22 cellular contexts compared by ENCODE assay signal in the genomic region with DNA sequence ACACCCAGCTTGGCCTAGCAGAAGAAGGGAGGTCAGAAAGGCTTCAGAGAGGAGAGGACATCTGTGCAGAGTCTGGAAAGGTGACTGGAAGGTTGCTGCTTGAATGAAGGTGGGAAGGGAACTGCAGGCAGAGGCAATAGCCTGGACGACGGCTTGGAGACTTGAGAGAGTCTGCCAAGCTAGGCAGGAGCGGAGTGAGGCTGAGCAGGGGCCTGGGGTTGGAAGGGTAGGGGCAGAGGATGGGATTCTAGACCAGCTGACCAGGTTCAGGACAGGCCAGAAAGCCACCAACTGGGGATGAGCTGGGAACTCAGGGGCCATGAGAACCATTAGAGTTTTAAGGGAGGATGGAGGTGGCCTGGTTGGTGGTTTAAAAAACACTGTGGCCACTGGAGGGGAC. TPM values are rescaled to one million over a fixed set of nuclear protein-coding genes. Genes with fewer than 3 reads are reported as not detected.
DNase-seq lines count a peak whose midpoint lies in the region; ATAC-seq, FAIRE-seq and TF ChIP-seq lines count a peak whose summit lies in the region.
"Had no signal": no experiment of that assay in that cellular context is flagged by ENCODE, and none has a peak within 500 bp of the region (broad histone marks: within the 10 kb centered on the region; RNA-seq: fewer than 3 reads in every experiment).

No MANE protein-coding gene starts in this region.

- H3K14ac ChIP-seq in H1 (ENCODE audit: insufficient read length): no peak overlapping the region

- no peak overlapping the region for H4K5ac ChIP-seq in H1 (ENCODE audit: insufficient read length, low read depth, low read length)

- H4K20me1 ChIP-seq in H1 (replicated peaks in 1 of 2; ENCODE audit: control insufficient read depth in 1 of 2, insufficient read depth in 2 of 2, low read length in 2 of 2): no peaks in the 10 kb centered on the region

- H3K23me2 ChIP-seq in H1 (ENCODE audit: low read depth, low read length): peaks cover 12% of the 10 kb centered on the region

- no peak overlapping the region for H2AK5ac ChIP-seq in H1 (ENCODE audit: low read depth, low read length)

- peak overlapping the region; percentile 2; the same call in 1 of the 2 replicates for H2BK15ac ChIP-seq in H1 (ENCODE audit: low read length)

- TF ChIP-seq POLR2A in H1 (IDR thresholded peaks at IDR 0.05; ENCODE audit: control extremely low read depth in 1 of 2, low read depth in 2 of 2, low read length in 2 of 2): no peak

- POLR2A ChIA-PET in activated CD4-positive, alpha-beta memory T cell treated with anti-CD3 and anti-CD28 coated beads, Interleukin-2, amount 10 ng/mL, durations not matched to agents 7 days and 5 days (lab: Charles Lee): interaction anchor here (1.7 kb wide), 1 partner anchor 33 kb away, joined by 5 read pairs; no protein-coding TSS in a partner anchor
- POLR2A ChIA-PET in activated CD4-positive, alpha-beta memory T cell treated with anti-CD3 and anti-CD28 coated beads for 36 hours (lab: Charles Lee): interaction anchor here (1.4 kb wide), 1 partner anchor 14 kb away, joined by 4 read pairs; no protein-coding TSS in a partner anchor
- POLR2A ChIA-PET in H1 (lab: Charles Lee; ENCODE audit: partially characterized antibody): interaction anchor here (0.7 to 1.5 kb wide), 3 partner anchors 40 to 138 kb away, joined by 3 to 4 read pairs (median 3); no protein-coding TSS in a partner anchor
- POLR2A ChIA-PET in naive thymus-derived CD4-positive, alpha-beta T cell (lab: Charles Lee): interaction anchor here (0.6 kb wide), 1 partner anchor 15 kb away, joined by 3 read pairs; a partner anchor contains a TSS

- no peak overlapping the region for H3K4me2 ChIP-seq in H1 (ENCODE audit: insufficient read depth in 1 of 2, low read depth in 2 of 2, low read length in 2 of 2)

- intact Hi-C loops in activated CD4-positive, alpha-beta memory T cell treated with anti-CD3 and anti-CD28 coated beads for 36 hours (cut with micrococcal nuclease): no loop called here
- intact Hi-C loops in naive thymus-derived CD4-positive, alpha-beta T cell (cut with micrococcal nuclease): no loop called here

- DNase-seq in activated CD4-positive, alpha-beta memory T cell treated with anti-CD3 and anti-CD28 coated beads, Interleukin-2, amount 10 ng/mL, durations not matched to agents 7 days and 5 days: no peak
- DNase-seq in activated CD4-positive, alpha-beta memory T cell treated with anti-CD3 and anti-CD28 coated beads for 36 hours: no peak
- DNase-seq in H1 (ENCODE audit: low read depth in 1 of 2, low spot score in 2 of 2): no peak
- no peak for DNase-seq in naive thymus-derived CD4-positive, alpha-beta T cell
- DNase-seq in stimulated activated naive B cell treated with anti-CD40 and anti-IgM and Interleukin-4, amounts not matched to agents 10 μg/mL and 1 μg/mL and 100 μg/mL, for 72 hours: no peak
- no peak for DNase-seq in NCI-H1930 (lab: John Stamatoyannopoulos, UW)
- no peak for DNase-seq in NCI-H446 (lab: John Stamatoyannopoulos, UW)
- DNase-seq in activated CD4-positive, alpha-beta T cell treated with anti-CD3 and anti-CD28 coated beads, Interleukin-2, amount 50 U/mL, for 1 hour: no peak
- DNase-seq: activated CD4-positive, alpha-beta T cell treated with anti-CD3 and anti-CD28 coated beads for 48 hours; amniotic stem cell; DMS53; glutamatergic neuron; NCI-H1436; NCI-H226; thyroid gland had no signal

- peaks cover 0 to 14% (median 12%) of the 10 kb centered on the region in 4 experiments; a peak in 5 of 7 replicates for H3K4me1 ChIP-seq in H1 (replicated peaks in 1 of 4; ENCODE audit: control insufficient read depth in 3 of 4, insufficient read depth in 4 of 4, low read length in 3 of 4)
- H3K4me1 ChIP-seq in naive thymus-derived CD4-positive, alpha-beta T cell (ENCODE audit: control insufficient read depth in 2 of 2, insufficient read depth in 2 of 2, low read length in 2 of 2): peaks cover 22 to 31% of the 10 kb centered on the region in 2 donors

- no peak overlapping the region for H3K9ac ChIP-seq in H1 (replicated peaks in 1 of 4; ENCODE audit: extremely low read depth in 1 of 4, low read depth in 3 of 4, low read length in 3 of 4)

- H2BK120ac ChIP-seq in H1 (replicated peaks; ENCODE audit: low read depth, low read length): no peak overlapping the region

- no peaks in the 10 kb centered on the region for H3K9me3 ChIP-seq in H1 (ENCODE audit: insufficient read depth in 2 of 2, low read depth in 1 of 2, low read length in 1 of 2)
- no peaks in the 10 kb centered on the region for H3K9me3 ChIP-seq in naive thymus-derived CD4-positive, alpha-beta T cell (ENCODE audit: control insufficient read depth in 2 of 3, low read length in 3 of 3)
- H3K9me3 ChIP-seq: thyroid gland had no signal

- no peak overlapping the region for H3K4ac ChIP-seq in H1 (replicated peaks; ENCODE audit: insufficient read length, low read depth, low read length)

- no peak for TF ChIP-seq EP300 in H1 (IDR thresholded peaks at IDR 0.05; ENCODE audit: borderline replicate concordance in 1 of 2, low read depth in 2 of 2, low read length in 2 of 2)

- CTCF ChIA-PET in activated CD4-positive, alpha-beta memory T cell treated with anti-CD3 and anti-CD28 coated beads, Interleukin-2, amount 10 ng/mL, durations not matched to agents 7 days and 5 days (lab: Charles Lee): interaction anchor here (0.9 to 2.1 kb wide), 4 partner anchors 26 to 71 kb away, joined by 3 to 5 read pairs (median 4); no protein-coding TSS in a partner anchor
- CTCF ChIA-PET in activated CD4-positive, alpha-beta memory T cell treated with anti-CD3 and anti-CD28 coated beads for 36 hours (lab: Charles Lee): interaction anchor here (0.7 to 1.7 kb wide), 4 partner anchors 26 to 132 kb away, joined by 3 to 5 read pairs (median 4); no protein-coding TSS in a partner anchor
- CTCF ChIA-PET in H1 (lab: Charles Lee; ENCODE audit: partially characterized antibody): interaction anchor here (0.6 to 17.0 kb wide), 27 partner anchors 8 to 335 kb away, joined by 3 to 299 read pairs (median 5); a partner anchor contains a TSS
- CTCF ChIA-PET in naive thymus-derived CD4-positive, alpha-beta T cell (lab: Charles Lee): interaction anchor here (1.2 to 2.1 kb wide), 3 partner anchors 9 to 15 kb away, joined by 4 to 13 read pairs (median 7); a partner anchor contains a TSS

- peaks cover 32% of the 10 kb centered on the region for H3K4me1 Mint-ChIP-seq in activated CD4-positive, alpha-beta memory T cell treated with anti-CD3 and anti-CD28 coated beads, Interleukin-2, amount 10 ng/mL, durations not matched to agents 7 days and 5 days
- peaks cover 37% of the 10 kb centered on the region for H3K4me1 Mint-ChIP-seq in activated CD4-positive, alpha-beta memory T cell treated with anti-CD3 and anti-CD28 coated beads for 36 hours (ENCODE audit: low read depth)
- H3K4me1 Mint-ChIP-seq in naive thymus-derived CD4-positive, alpha-beta T cell: peaks cover 32 to 42% (median 38%) of the 10 kb centered on the region in 7 donors
- H3K4me1 Mint-ChIP-seq in stimulated activated naive B cell treated with anti-CD40 and anti-IgM and Interleukin-4, amounts not matched to agents 10 μg/mL and 1 μg/mL and 100 μg/mL, for 72 hours: peaks cover 58 to 65% of the 10 kb centered on the region in 2 donors

- no peak for ATAC-seq in naive thymus-derived CD4-positive, alpha-beta T cell
- ATAC-seq in stimulated activated naive B cell treated with anti-CD40 and anti-IgM and Interleukin-4, amounts not matched to agents 10 μg/mL and 1 μg/mL and 100 μg/mL, for 72 hours (replicated peaks): no peak

- H3K79me1 ChIP-seq in H1 (ENCODE audit: low read depth, low read length): no peaks in the 10 kb centered on the region

- no peak overlapping the region for H3K56ac ChIP-seq in H1 (replicated peaks; ENCODE audit: insufficient read length, low read depth, low read length)

- no peak for TF ChIP-seq CTCF in H1 (IDR thresholded peaks at IDR 0.05; ENCODE audit: control extremely low read depth in 1 of 3, insufficient read depth in 1 of 3, low read depth in 1 of 3, low read length in 3 of 3)

- WGBS in H1 (ENCODE audit: extremely low coverage in 1 of 2, insufficient coverage in 1 of 2, insufficient read length in 1 of 2, insufficient replicate concordance in 2 of 2, low coverage in 1 of 2, low lambda C conversion rate in 2 of 2, missing lambda C conversion rate in 1 of 2), 2 experiments: 93% methylated on average over 3 of the region's 3 CpGs; no CpG with 5 or more reads in 1 of the 2 experiments

- no peak for TF ChIP-seq RAD21 in H1 (IDR thresholded peaks at IDR 0.05 in 1 of 2, conservative IDR thresholded peaks at IDR 0.05 in 1 of 2; ENCODE audit: low read depth in 2 of 2, low read length in 2 of 2)

- H2AFZ ChIP-seq in H1 (ENCODE audit: low read length): no peak overlapping the region

- H3K23ac ChIP-seq in H1 (ENCODE audit: insufficient read length): no peak overlapping the region

- H3K4me3 ChIP-seq in H1 (ENCODE audit: extremely low read depth in 1 of 4, insufficient read depth in 2 of 4, low read depth in 3 of 4, low read length in 4 of 4): no peak overlapping the region
- H3K4me3 ChIP-seq in naive thymus-derived CD4-positive, alpha-beta T cell (ENCODE audit: low read length): no peak overlapping the region
- H3K4me3 ChIP-seq: thyroid gland had no signal

- H3K9me3 Mint-ChIP-seq in activated CD4-positive, alpha-beta memory T cell treated with anti-CD3 and anti-CD28 coated beads, Interleukin-2, amount 10 ng/mL, durations not matched to agents 7 days and 5 days: no peaks in the 10 kb centered on the region
- no peaks in the 10 kb centered on the region for H3K9me3 Mint-ChIP-seq in activated CD4-positive, alpha-beta memory T cell treated with anti-CD3 and anti-CD28 coated beads for 36 hours
- H3K9me3 Mint-ChIP-seq in naive thymus-derived CD4-positive, alpha-beta T cell: peaks cover 0 to 7% (median 0%) of the 10 kb centered on the region in 11 donors
- H3K9me3 Mint-ChIP-seq in stimulated activated naive B cell treated with anti-CD40 and anti-IgM and Interleukin-4, amounts not matched to agents 10 μg/mL and 1 μg/mL and 100 μg/mL, for 72 hours: no peaks in the 10 kb centered on the region

- FAIRE-seq in H1 (lab: Jason Lieb, UNC): no peak
- FAIRE-seq: A204.1, GM18507, keratinocyte had no signal

- H3K27ac Mint-ChIP-seq in activated CD4-positive, alpha-beta memory T cell treated with anti-CD3 and anti-CD28 coated beads, Interleukin-2, amount 10 ng/mL, durations not matched to agents 7 days and 5 days: peak overlapping the region; percentile 5
- no peak overlapping the region for H3K27ac Mint-ChIP-seq in activated CD4-positive, alpha-beta memory T cell treated with anti-CD3 and anti-CD28 coated beads for 36 hours
- peak overlapping the region in 5 of 9 donors; percentile 14 to 70 (median 55) for H3K27ac Mint-ChIP-seq in naive thymus-derived CD4-positive, alpha-beta T cell
- H3K27ac Mint-ChIP-seq in stimulated activated naive B cell treated with anti-CD40 and anti-IgM and Interleukin-4, amounts not matched to agents 10 μg/mL and 1 μg/mL and 100 μg/mL, for 72 hours: peak overlapping the region; percentile 68

- H3K36me3 Mint-ChIP-seq in activated CD4-positive, alpha-beta memory T cell treated with anti-CD3 and anti-CD28 coated beads, Interleukin-2, amount 10 ng/mL, durations not matched to agents 7 days and 5 days (ENCODE audit: low read depth): no peaks in the 10 kb centered on the region
- no peaks in the 10 kb centered on the region for H3K36me3 Mint-ChIP-seq in activated CD4-positive, alpha-beta memory T cell treated with anti-CD3 and anti-CD28 coated beads for 36 hours
- peaks cover 0 to 7% (median 0%) of the 10 kb centered on the region in 5 donors for H3K36me3 Mint-ChIP-seq in naive thymus-derived CD4-positive, alpha-beta T cell
- peaks cover 1 to 3% of the 10 kb centered on the region in 2 donors for H3K36me3 Mint-ChIP-seq in stimulated activated naive B cell treated with anti-CD40 and anti-IgM and Interleukin-4, amounts not matched to agents 10 μg/mL and 1 μg/mL and 100 μg/mL, for 72 hours

- H4K8ac ChIP-seq in H1 (ENCODE audit: extremely low read depth, insufficient read depth, low read length): 0 out of 2 replicates have a peak overlapping the region, but pooled peaks have one; percentile 51

- H3K27me3 ChIP-seq in H1 (replicated peaks in 1 of 4; ENCODE audit: control insufficient read depth in 3 of 4, extremely low read depth in 1 of 4, insufficient read depth in 3 of 4, low read length in 3 of 4): peaks cover 0 to 6% (median 0%) of the 10 kb centered on the region in 4 experiments; a peak in 2 of 7 replicates
- no peaks in the 10 kb centered on the region for H3K27me3 ChIP-seq in naive thymus-derived CD4-positive, alpha-beta T cell (ENCODE audit: control insufficient read depth in 2 of 2, insufficient read depth in 2 of 2, low read length in 2 of 2)
- H3K27me3 ChIP-seq: thyroid gland had no signal

- no peak overlapping the region for H4K91ac ChIP-seq in H1 (replicated peaks; ENCODE audit: insufficient read length, low read length)

- H3K4me3 Mint-ChIP-seq in activated CD4-positive, alpha-beta memory T cell treated with anti-CD3 and anti-CD28 coated beads, Interleukin-2, amount 10 ng/mL, durations not matched to agents 7 days and 5 days: no peak overlapping the region
- H3K4me3 Mint-ChIP-seq in activated CD4-positive, alpha-beta memory T cell treated with anti-CD3 and anti-CD28 coated beads for 36 hours: no peak overlapping the region
- H3K4me3 Mint-ChIP-seq in naive thymus-derived CD4-positive, alpha-beta T cell: no peak overlapping the region
- peak overlapping the region in 1 of 2 donors; percentile 2 for H3K4me3 Mint-ChIP-seq in stimulated activated naive B cell treated with anti-CD40 and anti-IgM and Interleukin-4, amounts not matched to agents 10 μg/mL and 1 μg/mL and 100 μg/mL, for 72 hours

- no peak overlapping the region for H2BK12ac ChIP-seq in H1 (ENCODE audit: low read depth, low read length)

- H3K18ac ChIP-seq in H1 (ENCODE audit: extremely low read depth, low read length): no peak overlapping the region

- H3K27ac ChIP-seq in H1 (ENCODE audit: low read depth, low read length): no peak overlapping the region
- no peak overlapping the region for H3K27ac ChIP-seq in naive thymus-derived CD4-positive, alpha-beta T cell (ENCODE audit: low read depth, low read length)
- H3K27ac ChIP-seq: C4-2B, thyroid gland had no signal

- H3K36me3 ChIP-seq in H1 (ENCODE audit: control insufficient read depth in 2 of 4, insufficient read depth in 4 of 4, low read length in 3 of 4): no peaks in the 10 kb centered on the region
- no peaks in the 10 kb centered on the region for H3K36me3 ChIP-seq in naive thymus-derived CD4-positive, alpha-beta T cell (ENCODE audit: control insufficient read depth in 2 of 3, insufficient read depth in 3 of 3, low read length in 3 of 3)
- H3K36me3 ChIP-seq: thyroid gland had no signal

- H3K79me2 ChIP-seq in H1 (ENCODE audit: control insufficient read depth in 1 of 2, insufficient read depth in 2 of 2, low read length in 2 of 2): no peaks in the 10 kb centered on the region

- no peak overlapping the region for H2BK20ac ChIP-seq in H1 (ENCODE audit: low read length)

- no peak overlapping the region for H2BK5ac ChIP-seq in H1 (ENCODE audit: low read depth, low read length)

- peaks cover 5% of the 10 kb centered on the region for H3K27me3 Mint-ChIP-seq in activated CD4-positive, alpha-beta memory T cell treated with anti-CD3 and anti-CD28 coated beads, Interleukin-2, amount 10 ng/mL, durations not matched to agents 7 days and 5 days
- no peaks in the 10 kb centered on the region for H3K27me3 Mint-ChIP-seq in activated CD4-positive, alpha-beta memory T cell treated with anti-CD3 and anti-CD28 coated beads for 36 hours
- H3K27me3 Mint-ChIP-seq in naive thymus-derived CD4-positive, alpha-beta T cell: peaks cover 0 to 6% (median 0%) of the 10 kb centered on the region in 5 donors
- H3K27me3 Mint-ChIP-seq in stimulated activated naive B cell treated with anti-CD40 and anti-IgM and Interleukin-4, amounts not matched to agents 10 μg/mL and 1 μg/mL and 100 μg/mL, for 72 hours: no peaks in the 10 kb centered on the region

RNA-seq across cellular contexts. Expression of a gene that starts 0.3 kb away (rescaled TPM):
- under 1 TPM in 1 of 2 experiments, not detected in 1; 0.30 TPM for total RNA-seq in activated CD4-positive, alpha-beta memory T cell treated with anti-CD3 and anti-CD28 coated beads, Interleukin-2, amount 10 ng/mL, durations not matched to agents 7 days and 5 days
- total RNA-seq in activated CD4-positive, alpha-beta memory T cell treated with anti-CD3 and anti-CD28 coated beads for 36 hours: under 1 TPM in 1 of 2 experiments, not detected in 1; 0.59 TPM
- total RNA-seq in H1 (2021; fragmentation: NEBNext Ultra II Directional; extraction: Animal tissue kit (Norgen Biotek cat#: 25700)): not detected in 2 replicates
- 0.12 and 0.36 TPM in 2 replicates for polyA plus RNA-seq in H1 (2011; rRNA removed)
- polyA plus RNA-seq in H1 (2011; cell fraction: cytosol; rRNA removed): 0.18 TPM
- polyA plus RNA-seq in H1 (2011; cell fraction: nucleus; rRNA removed): 0.27 TPM
- 0.31 to 0.65 TPM in 2 of 4 replicates, not detected in the others for polyA plus RNA-seq in H1 (2012, experiment 1 of 2)
- polyA plus RNA-seq in H1 (2012, experiment 2 of 2): 0.43 TPM
- 0.36 TPM for polyA plus RNA-seq in H1 (2013, experiment 1 of 2)
- 0.33 TPM for polyA plus RNA-seq in H1 (2013, experiment 2 of 2)
- polyA minus RNA-seq in H1 (2011; rRNA and poly(A)+ RNA removed): not detected in 2 replicates
- not detected for polyA minus RNA-seq in H1 (2011; cell fraction: cytosol; rRNA and poly(A)+ RNA removed)
- polyA minus RNA-seq in H1 (2011; cell fraction: nucleus; rRNA and poly(A)+ RNA removed): not detected
- under 1 TPM in 1 of 5 experiments, not detected in 4; 0.69 TPM for total RNA-seq in naive thymus-derived CD4-positive, alpha-beta T cell
- polyA plus RNA-seq in naive thymus-derived CD4-positive, alpha-beta T cell: not detected
- total RNA-seq: mononuclear cell; pulmonary artery endothelial cell; T-helper 2 cell treated with Interferon-gamma antibody and Interleukin-4, amounts not matched to agents 100 ng/mL and 5 ng/mL, for 36 hours had no signal
- polyA plus RNA-seq: keratinocyte had no signal

RNA-seq across cellular contexts. Expression of a gene that starts 15.0 kb away (rescaled TPM):
- total RNA-seq in activated CD4-positive, alpha-beta memory T cell treated with anti-CD3 and anti-CD28 coated beads, Interleukin-2, amount 10 ng/mL, durations not matched to agents 7 days and 5 days: 100 to 1,000 TPM; 136 to 137 TPM
- 10 to 100 TPM; 84.3 to 86.1 TPM for total RNA-seq in activated CD4-positive, alpha-beta memory T cell treated with anti-CD3 and anti-CD28 coated beads for 36 hours
- 13.1 and 14.1 TPM in 2 replicates for total RNA-seq in H1 (2021; fragmentation: NEBNext Ultra II Directional; extraction: Animal tissue kit (Norgen Biotek cat#: 25700))
- polyA plus RNA-seq in H1 (2011; rRNA removed): 5.2 and 6.1 TPM in 2 replicates
- polyA plus RNA-seq in H1 (2011; cell fraction: cytosol; rRNA removed): 6.2 TPM
- polyA plus RNA-seq in H1 (2011; cell fraction: nucleus; rRNA removed): 11.6 TPM
- 13.3 to 16.7 TPM (median 15.0 TPM) in 4 replicates for polyA plus RNA-seq in H1 (2012, experiment 1 of 2)
- 9.9 TPM for polyA plus RNA-seq in H1 (2012, experiment 2 of 2)
- polyA plus RNA-seq in H1 (2013, experiment 1 of 2): 6.4 TPM
- polyA plus RNA-seq in H1 (2013, experiment 2 of 2): 6.6 TPM
- 3.9 and 6.5 TPM in 2 replicates for polyA minus RNA-seq in H1 (2011; rRNA and poly(A)+ RNA removed)
- polyA minus RNA-seq in H1 (2011; cell fraction: cytosol; rRNA and poly(A)+ RNA removed): 7.4 TPM
- 6.0 TPM for polyA minus RNA-seq in H1 (2011; cell fraction: nucleus; rRNA and poly(A)+ RNA removed)
- total RNA-seq in naive thymus-derived CD4-positive, alpha-beta T cell: 100 to 1,000 TPM in 2 of 5 experiments, 10 to 100 TPM in 3; 63.1 to 142 (median 69.1) TPM
- under 1 TPM; 0.63 to 0.72 TPM for polyA plus RNA-seq in naive thymus-derived CD4-positive, alpha-beta T cell

RNA-seq across cellular contexts. Expression of a gene that starts 35.5 kb away (rescaled TPM):
- total RNA-seq in activated CD4-positive, alpha-beta memory T cell treated with anti-CD3 and anti-CD28 coated beads, Interleukin-2, amount 10 ng/mL, durations not matched to agents 7 days and 5 days: 1 to 10 TPM in 1 of 2 experiments, under 1 TPM in 1; 0.68 to 1.3 TPM
- 1 to 10 TPM; 3.4 to 3.7 TPM for total RNA-seq in activated CD4-positive, alpha-beta memory T cell treated with anti-CD3 and anti-CD28 coated beads for 36 hours
- total RNA-seq in H1 (2021; fragmentation: NEBNext Ultra II Directional; extraction: Animal tissue kit (Norgen Biotek cat#: 25700)): 5.8 and 5.9 TPM in 2 replicates
- 5.2 and 5.7 TPM in 2 replicates for polyA plus RNA-seq in H1 (2011; rRNA removed)
- 3.9 TPM for polyA plus RNA-seq in H1 (2011; cell fraction: cytosol; rRNA removed)
- polyA plus RNA-seq in H1 (2011; cell fraction: nucleus; rRNA removed): 12.4 TPM
- 6.3 to 11.5 TPM (median 8.1 TPM) in 4 replicates for polyA plus RNA-seq in H1 (2012, experiment 1 of 2)
- 3.9 TPM for polyA plus RNA-seq in H1 (2012, experiment 2 of 2)
- 3.4 TPM for polyA plus RNA-seq in H1 (2013, experiment 1 of 2)
- polyA plus RNA-seq in H1 (2013, experiment 2 of 2): 3.4 TPM
- 2.6 and 3.1 TPM in 2 replicates for polyA minus RNA-seq in H1 (2011; rRNA and poly(A)+ RNA removed)
- polyA minus RNA-seq in H1 (2011; cell fraction: cytosol; rRNA and poly(A)+ RNA removed): 2.9 TPM
- polyA minus RNA-seq in H1 (2011; cell fraction: nucleus; rRNA and poly(A)+ RNA removed): 4.2 TPM
- total RNA-seq in naive thymus-derived CD4-positive, alpha-beta T cell: under 1 TPM in 2 of 5 experiments, not detected in 3; 0.70 to 0.78 TPM
- not detected for polyA plus RNA-seq in naive thymus-derived CD4-positive, alpha-beta T cell
- polyA plus RNA-seq: keratinocyte had no signal

RNA-seq across cellular contexts. Expression of a gene that starts 36.0 kb away (rescaled TPM):
- total RNA-seq in activated CD4-positive, alpha-beta memory T cell treated with anti-CD3 and anti-CD28 coated beads, Interleukin-2, amount 10 ng/mL, durations not matched to agents 7 days and 5 days: under 1 TPM; 0.50 to 0.55 TPM
- total RNA-seq in activated CD4-positive, alpha-beta memory T cell treated with anti-CD3 and anti-CD28 coated beads for 36 hours: 1 to 10 TPM; 2.3 to 3.7 TPM
- 80.4 and 88.1 TPM in 2 replicates for total RNA-seq in H1 (2021; fragmentation: NEBNext Ultra II Directional; extraction: Animal tissue kit (Norgen Biotek cat#: 25700))
- polyA plus RNA-seq in H1 (2011; rRNA removed): 14.1 and 27.3 TPM in 2 replicates
- 9.3 TPM for polyA plus RNA-seq in H1 (2011; cell fraction: cytosol; rRNA removed)
- polyA plus RNA-seq in H1 (2011; cell fraction: nucleus; rRNA removed): 112 TPM
- 59.0 to 109 TPM (median 93.2 TPM) in 4 replicates for polyA plus RNA-seq in H1 (2012, experiment 1 of 2)
- polyA plus RNA-seq in H1 (2012, experiment 2 of 2): 56.3 TPM
- polyA plus RNA-seq in H1 (2013, experiment 1 of 2): 109 TPM
- 85.3 TPM for polyA plus RNA-seq in H1 (2013, experiment 2 of 2)
- 50.2 and 51.4 TPM in 2 replicates for polyA minus RNA-seq in H1 (2011; rRNA and poly(A)+ RNA removed)
- polyA minus RNA-seq in H1 (2011; cell fraction: cytosol; rRNA and poly(A)+ RNA removed): 33.6 TPM
- 122 TPM for polyA minus RNA-seq in H1 (2011; cell fraction: nucleus; rRNA and poly(A)+ RNA removed)
- total RNA-seq in naive thymus-derived CD4-positive, alpha-beta T cell: 10 to 100 TPM in 1 of 5 experiments, 1 to 10 TPM in 3, under 1 TPM in 1; 0.36 to 12.6 (median 1.2) TPM
- not detected for polyA plus RNA-seq in naive thymus-derived CD4-positive, alpha-beta T cell
